Comparison of ENCODE assay signal across 9 cellular contexts in the genomic region with DNA sequence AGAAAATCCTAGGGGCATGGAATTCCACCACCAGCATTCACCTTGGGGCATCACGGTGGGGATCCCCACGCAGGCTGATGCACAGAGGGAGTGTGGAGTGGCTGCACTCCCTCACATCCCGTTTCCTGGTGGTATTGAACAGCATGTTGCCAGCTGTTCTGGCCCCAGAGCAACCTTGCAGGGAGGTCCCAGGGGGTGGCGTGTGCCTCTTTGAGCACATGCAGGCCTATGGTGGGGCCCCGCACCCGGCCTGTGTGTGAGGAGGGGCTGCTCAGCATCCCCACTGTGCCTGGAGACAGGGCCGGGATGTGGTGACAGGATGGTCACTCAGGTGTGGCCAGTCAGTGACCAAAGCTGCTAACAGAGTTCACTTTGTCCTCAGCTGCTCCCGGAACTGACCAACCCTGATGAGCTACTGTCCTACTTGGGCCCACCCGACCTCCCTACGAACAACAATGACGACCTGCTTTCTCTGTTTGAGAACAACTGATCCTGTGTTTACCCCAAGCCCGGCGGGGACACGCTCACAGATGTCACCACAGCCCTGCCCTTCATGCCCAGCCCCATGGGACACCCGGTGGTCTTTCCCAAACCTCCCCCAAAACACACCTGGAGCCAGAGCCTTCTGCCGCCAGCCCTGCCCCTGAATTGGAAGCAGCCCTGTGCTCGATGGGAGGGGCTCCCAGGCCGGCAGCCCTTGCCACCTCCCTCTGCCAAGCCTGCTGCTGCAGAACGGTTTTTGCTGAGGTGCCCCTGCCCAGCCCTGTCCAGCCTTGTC. TPM values are rescaled to one million over a fixed set of nuclear protein-coding genes. Genes with fewer than 3 reads are reported as not detected.
DNase-seq lines count a peak whose midpoint lies in the region; ATAC-seq and TF ChIP-seq lines count a peak whose summit lies in the region.
"Had no signal": no experiment of that assay in that cellular context is flagged by ENCODE, and none has a peak within 500 bp of the region (broad histone marks: within the 10 kb centered on the region; RNA-seq: fewer than 3 reads in every experiment).

No MANE protein-coding gene starts in this region.

- no peak overlapping the region for H3K4me3 Mint-ChIP-seq in activated naive CD4-positive, alpha-beta T cell treated with anti-CD3 and anti-CD28 coated beads, Interleukin-2, amount 10 ng/mL, durations not matched to agents 7 days and 5 days
- peak overlapping the region in 1 of 10 donors; percentile 33 for H3K4me3 Mint-ChIP-seq in naive thymus-derived CD8-positive, alpha-beta T cell
- H3K4me3 Mint-ChIP-seq in type B pancreatic cell = no peak overlapping the region

- H3K9me3 Mint-ChIP-seq in activated naive CD4-positive, alpha-beta T cell treated with anti-CD3 and anti-CD28 coated beads, Interleukin-2, amount 10 ng/mL, durations not matched to agents 7 days and 5 days = no peaks in the 10 kb centered on the region
- no peaks in the 10 kb centered on the region for H3K9me3 Mint-ChIP-seq in naive thymus-derived CD8-positive, alpha-beta T cell
- H3K9me3 Mint-ChIP-seq in type B pancreatic cell = no peaks in the 10 kb centered on the region

- peaks cover 3% of the 10 kb centered on the region for H3K27me3 Mint-ChIP-seq in activated naive CD4-positive, alpha-beta T cell treated with anti-CD3 and anti-CD28 coated beads, Interleukin-2, amount 10 ng/mL, durations not matched to agents 7 days and 5 days
- H3K27me3 Mint-ChIP-seq in naive thymus-derived CD8-positive, alpha-beta T cell = no peaks in the 10 kb centered on the region
- H3K27me3 Mint-ChIP-seq in type B pancreatic cell = no peaks in the 10 kb centered on the region

- peaks cover 41% of the 10 kb centered on the region for H3K4me1 Mint-ChIP-seq in activated naive CD4-positive, alpha-beta T cell treated with anti-CD3 and anti-CD28 coated beads, Interleukin-2, amount 10 ng/mL, durations not matched to agents 7 days and 5 days
- H3K4me1 Mint-ChIP-seq in naive thymus-derived CD8-positive, alpha-beta T cell = peaks cover 22 to 47% (median 43%) of the 10 kb centered on the region in 4 donors
- H3K4me1 Mint-ChIP-seq in type B pancreatic cell (ENCODE audit: unreplicated experiment) = peaks cover 22% of the 10 kb centered on the region

- DNase-seq in activated naive CD4-positive, alpha-beta T cell treated with anti-CD3 and anti-CD28 coated beads, Interleukin-2, amount 10 ng/mL, durations not matched to agents 7 days and 5 days = no peak
- DNase-seq in activated naive CD4-positive, alpha-beta T cell treated with anti-CD3 and anti-CD28 coated beads, Interleukin-2, amount 50 U/mL, for 16 hours = no peak
- no peak for DNase-seq in naive thymus-derived CD8-positive, alpha-beta T cell
- DNase-seq in type B pancreatic cell (ENCODE audit: extremely low spot score, unreplicated experiment) (no peak), EL (no peak)
- no peak for DNase-seq in stimulated activated CD4-positive, alpha-beta T cell treated with anti-CD3 and anti-CD28 coated beads, Interleukin-4, amount 100 ng/mL, for 1 hour
- DNase-seq in activated CD4-positive, CD25-positive, alpha-beta regulatory T cell treated with anti-CD3 and anti-CD28 coated beads, Interleukin-2, amount 50 U/mL, for 72 hours = no peak
- DNase-seq: NCI-H1930 had no signal

- ATAC-seq in naive thymus-derived CD8-positive, alpha-beta T cell = no peak

- no peak for TF ChIP-seq CTCF in type B pancreatic cell (conservative IDR thresholded peaks at IDR 0.05)

- H3K27ac Mint-ChIP-seq in activated naive CD4-positive, alpha-beta T cell treated with anti-CD3 and anti-CD28 coated beads, Interleukin-2, amount 10 ng/mL, durations not matched to agents 7 days and 5 days = peak overlapping the region; percentile 64
- peak overlapping the region in 9 of 10 donors; percentile 13 to 95 (median 80) for H3K27ac Mint-ChIP-seq in naive thymus-derived CD8-positive, alpha-beta T cell
- peak overlapping the region; percentile 86 for H3K27ac Mint-ChIP-seq in type B pancreatic cell

- H3K27ac ChIP-seq in cingulate gyrus (ENCODE audit: low read depth, low read length) = peak overlapping the region; percentile 95

- POLR2A ChIA-PET in naive thymus-derived CD8-positive, alpha-beta T cell (lab: Charles Lee) = interaction anchor here (0.6 to 1.9 kb wide), 6 partner anchors 8 to 30 kb away, joined by 3 to 9 read pairs (median 4); no protein-coding TSS in a partner anchor

- peaks cover 40% of the 10 kb centered on the region for H3K36me3 Mint-ChIP-seq in activated naive CD4-positive, alpha-beta T cell treated with anti-CD3 and anti-CD28 coated beads, Interleukin-2, amount 10 ng/mL, durations not matched to agents 7 days and 5 days
- H3K36me3 Mint-ChIP-seq in naive thymus-derived CD8-positive, alpha-beta T cell = peaks cover 0 to 48% (median 15%) of the 10 kb centered on the region in 3 donors
- peaks cover 8% of the 10 kb centered on the region for H3K36me3 Mint-ChIP-seq in type B pancreatic cell

- CTCF ChIA-PET in activated naive CD4-positive, alpha-beta T cell treated with anti-CD3 and anti-CD28 coated beads, Interleukin-2, amount 10 ng/mL, durations not matched to agents 7 days and 5 days (lab: Charles Lee) = no interaction called here

RNA-seq across cellular contexts. Expression of gene ZMIZ2, which starts 18.7 kb away (rescaled TPM):
- 100 to 1,000 TPM; 142 to 149 TPM for total RNA-seq in naive thymus-derived CD8-positive, alpha-beta T cell
- 1 to 10 TPM; 2.6 to 8.1 (median 4.9) TPM for polyA plus RNA-seq in naive thymus-derived CD8-positive, alpha-beta T cell
- total RNA-seq in type B pancreatic cell (ENCODE audit: low replicate concordance) = 112 and 122 TPM in 2 replicates

RNA-seq across cellular contexts. Expression of gene PPIA, which starts 29.2 kb away (rescaled TPM):
- 100 to 1,000 TPM; 673 to 688 TPM for total RNA-seq in naive thymus-derived CD8-positive, alpha-beta T cell
- polyA plus RNA-seq in naive thymus-derived CD8-positive, alpha-beta T cell = 1,000 to 10,000 TPM; 3,578 to 3,931 (median 3,619) TPM
- 1,428 and 1,469 TPM in 2 replicates for total RNA-seq in type B pancreatic cell (ENCODE audit: low replicate concordance)
